In the genomic region with DNA sequence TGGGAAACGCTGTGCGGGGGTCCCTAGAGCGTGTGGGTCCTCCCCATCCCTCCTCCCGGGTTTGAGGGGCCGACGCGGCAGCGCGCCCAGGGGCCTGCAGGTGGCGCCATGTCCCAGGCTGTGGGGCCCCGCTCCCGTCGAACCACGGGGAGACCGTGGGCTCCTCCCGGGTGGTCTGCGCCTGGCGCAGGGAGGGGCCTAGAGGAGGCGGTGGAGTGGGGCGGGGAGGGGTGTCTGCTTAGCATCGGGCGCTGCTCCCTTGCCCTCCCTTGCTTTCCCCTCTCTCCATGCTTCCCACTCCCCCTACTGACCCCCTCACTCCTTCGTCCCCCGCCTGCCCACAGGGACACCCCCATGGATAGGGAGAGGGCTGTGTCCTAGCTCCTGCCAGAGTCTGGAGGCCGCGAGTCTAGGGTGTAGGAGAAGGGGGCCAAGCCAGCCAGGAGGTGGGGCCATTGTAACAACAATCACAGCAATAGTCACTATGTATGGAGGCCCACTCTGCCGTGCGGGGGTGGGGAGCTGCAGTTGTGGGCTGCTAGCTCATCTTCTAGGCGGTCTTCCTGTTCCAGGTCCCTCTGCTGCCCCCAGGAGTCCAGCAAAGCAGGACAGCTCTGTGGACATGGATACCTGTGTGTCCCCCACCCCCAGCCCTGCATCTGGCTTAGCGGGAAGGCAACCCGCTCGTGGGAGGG, we compare ENCODE assay signal across 8 cellular contexts. TPM values are rescaled to one million over a fixed set of nuclear protein-coding genes. Genes with fewer than 3 reads are reported as not detected.
DNase-seq lines count a peak whose midpoint lies in the region; ATAC-seq, FAIRE-seq and TF ChIP-seq lines count a peak whose summit lies in the region.

No MANE protein-coding gene starts in this region.

- POLR2A ChIA-PET in A549 (lab: Yijun Ruan, JAX) = no interaction called here

- no peaks in the 10 kb centered on the region for H3K9me3 ChIP-seq in A549

- TF ChIP-seq CTCF in A549 (IDR thresholded peaks at IDR 0.05) (peak; percentile 57), fibroblast of the aortic adventitia (IDR thresholded peaks at IDR 0.05; ENCODE audit: insufficient read depth, low read length) (peak; percentile 84)

- no peaks in the 10 kb centered on the region for H3K27me3 Mint-ChIP-seq in activated T-cell treated with anti-CD3 and anti-CD28 coated beads, Interleukin-2, amount 50 U/mL, for 24 hours

- peak; percentile 52 to 79; a peak in 5 of 6 replicates for ATAC-seq in A549
- ATAC-seq in HG03342 (IDR thresholded peaks at IDR 0.05; ENCODE audit: unreplicated experiment) = no peak
- no peak for ATAC-seq in GM21723 (IDR thresholded peaks at IDR 0.05; ENCODE audit: unreplicated experiment)

- peak overlapping the region; percentile 14 to 52; a peak in 3 of 6 replicates for H3K27ac ChIP-seq in A549

- TF ChIP-seq EP300 in A549 (IDR thresholded peaks at IDR 0.05) = no peak

- peak; percentile 64 to 76 for TF ChIP-seq RAD21 in A549 (conservative IDR thresholded peaks at IDR 0.05 in 1 of 2, IDR thresholded peaks at IDR 0.05 in 1 of 2)

- FAIRE-seq in A549 (lab: Jason Lieb, UNC) (no peak), GM12892 (lab: Jason Lieb, UNC) (peak; percentile 60)

- H3K4me2 ChIP-seq in A549 = peak overlapping the region; percentile 70

- H3K4me1 Mint-ChIP-seq in activated T-cell treated with anti-CD3 and anti-CD28 coated beads, Interleukin-2, amount 50 U/mL, for 24 hours (ENCODE audit: low read depth) = peaks cover 20% of the 10 kb centered on the region

- no peaks in the 10 kb centered on the region for H3K9me3 Mint-ChIP-seq in activated T-cell treated with anti-CD3 and anti-CD28 coated beads, Interleukin-2, amount 50 U/mL, for 24 hours

- TF ChIP-seq POLR2A in A549 (IDR thresholded peaks at IDR 0.05; ENCODE audit: low read length) (no peak), GM12892 (IDR thresholded peaks at IDR 0.05; ENCODE audit: low read depth, low read length) (no peak)

- H3K4me3 Mint-ChIP-seq in activated T-cell treated with anti-CD3 and anti-CD28 coated beads, Interleukin-2, amount 50 U/mL, for 24 hours = no peak overlapping the region

- H3K4me3 ChIP-seq in A549 (no peak overlapping the region), fibroblast of the aortic adventitia (ENCODE audit: low read depth, low read length) (peak overlapping the region; percentile 35)

- peaks cover 18% of the 10 kb centered on the region for H3K4me1 ChIP-seq in A549

- no peak overlapping the region for H3K27ac Mint-ChIP-seq in activated T-cell treated with anti-CD3 and anti-CD28 coated beads, Interleukin-2, amount 50 U/mL, for 24 hours

- H3K36me3 Mint-ChIP-seq in activated T-cell treated with anti-CD3 and anti-CD28 coated beads, Interleukin-2, amount 50 U/mL, for 24 hours (ENCODE audit: low read depth) = no peaks in the 10 kb centered on the region

- CTCF ChIA-PET in A549 (lab: Yijun Ruan, JAX) = interaction anchor here (0.7 to 3.8 kb wide), 30 partner anchors 9 to 267 kb away, joined by 3 to 33 read pairs (median 4); no protein-coding TSS in a partner anchor

- DNase-seq in A549 (ENCODE audit: low read depth in 1 of 2, low spot score in 1 of 2) (peak; percentile 32 to 55), GM12892 (ENCODE audit: insufficient read length) (peak; percentile 83), NCI-H524 treated with DMSO at 0.1 percent for 48 hours (lab: John Stamatoyannopoulos, UW) (peak; percentile 28), fibroblast of the aortic adventitia (ENCODE audit: low read depth) (peak; percentile 84), non-pigmented ciliary epithelial cell (ENCODE audit: low read depth) (peak; percentile 20)
- peak; percentile 66 for DNase-seq in activated T-cell treated with anti-CD3 and anti-CD28 coated beads, Interleukin-2, amount 50 U/mL, for 24 hours

- 55% methylated on average over 10 of the region's 32 CpGs for WGBS in A549 (ENCODE audit: missing lambda C conversion rate)

TF ChIP-seq in A549, 52 proteins besides CTCF, POLR2A, EP300 and RAD21:
- TF ChIP-seq HOXB13 (CRISPR knock-in tag; IDR thresholded peaks at IDR 0.05; ENCODE audit: low read depth) (no peak), SMC3 (IDR thresholded peaks at IDR 0.05) (peak; percentile 58), ZC3H11A (IDR thresholded peaks at IDR 0.05) (no peak)
- TF ChIP-seq, protein P1, sequence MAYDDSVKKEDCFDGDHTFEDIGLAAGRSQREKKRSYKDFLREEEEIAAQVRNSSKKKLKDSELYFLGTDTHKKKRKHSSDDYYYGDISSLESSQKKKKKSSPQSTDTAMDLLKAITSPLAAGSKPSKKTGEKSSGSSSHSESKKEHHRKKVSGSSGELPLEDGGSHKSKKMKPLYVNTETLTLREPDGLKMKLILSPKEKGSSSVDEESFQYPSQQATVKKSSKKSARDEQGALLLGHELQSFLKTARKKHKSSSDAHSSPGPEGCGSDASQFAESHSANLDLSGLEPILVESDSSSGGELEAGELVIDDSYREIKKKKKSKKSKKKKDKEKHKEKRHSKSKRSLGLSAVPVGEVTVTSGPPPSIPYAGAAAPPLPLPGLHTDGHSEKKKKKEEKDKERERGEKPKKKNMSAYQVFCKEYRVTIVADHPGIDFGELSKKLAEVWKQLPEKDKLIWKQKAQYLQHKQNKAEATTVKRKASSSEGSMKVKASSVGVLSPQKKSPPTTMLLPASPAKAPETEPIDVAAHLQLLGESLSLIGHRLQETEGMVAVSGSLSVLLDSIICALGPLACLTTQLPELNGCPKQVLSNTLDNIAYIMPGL (CRISPR knock-in tag; IDR thresholded peaks at IDR 0.05; ENCODE audit: borderline replicate concordance) = no peak

RNA-seq across cellular contexts. Expression of a gene that starts 51.7 kb away (rescaled TPM):
- polyA plus RNA-seq in A549 (2011; rRNA removed) = 75.8 and 81.3 TPM in 2 replicates
- 88.5 and 97.4 TPM in 2 replicates for polyA plus RNA-seq in A549 (2012; cell fraction: cytosol; rRNA removed)
- polyA plus RNA-seq in A549 (2012; cell fraction: nucleus; rRNA removed) = 21.4 and 32.9 TPM in 2 replicates
- polyA plus RNA-seq in A549 (2017; fragmentation: RNase III; extraction: RNeasy Plus Mini Kit Qiagen cat#74134 plus additional on column Dnase treatment) = 104 to 108 TPM (median 107 TPM) in 3 replicates
- polyA minus RNA-seq in A549 (2011; rRNA and poly(A)+ RNA removed) = 19.8 and 25.1 TPM in 2 replicates
- polyA plus RNA-seq in GM12892 (2012; ENCODE audit: missing spikeins) = 62.7 TPM
- total RNA-seq in fibroblast of the aortic adventitia (ENCODE audit: low replicate concordance) = 43.7 and 54.8 TPM in 2 replicates

Comparison
In these comparisons a context has a peak if more than half of its experiments do, and no peak if none do; other contexts are left out.
1. ATAC-seq: peak in A549 (2 of 2); none in HG03342 (single experiment) and GM21723 (single experiment).
2. DNase-seq: peak in every context shown above with its lines; median percentile 84 in fibroblast of the aortic adventitia; 83 in GM12892; 66 in activated T-cell treated with anti-CD3 and anti-CD28 coated beads, Interleukin-2, amount 50 U/mL, for 24 hours; 44 in A549; 28 in NCI-H524 treated with DMSO at 0.1 percent for 48 hours; 20 in non-pigmented ciliary epithelial cell.